Comparison of ENCODE assay signal across 16 cellular contexts in genomic region chr11:44443836-44444769, GRCh38.
DNase-seq lines count a peak whose midpoint lies in the region; ATAC-seq and TF ChIP-seq lines count a peak whose summit lies in the region.
"Had no signal": no experiment of that assay in that cellular context is flagged by ENCODE, and none has a peak within 500 bp of the region (broad histone marks: within the 10 kb centered on the region; RNA-seq: fewer than 3 reads in every experiment).

No MANE protein-coding gene starts in this region.

- no peak overlapping the region for H3K27ac ChIP-seq in coronary artery

- no peak for TF ChIP-seq CTCF in coronary artery (IDR thresholded peaks at IDR 0.05)

- DNase-seq in G401 (ENCODE audit: low spot score) (peak; percentile 33), LHCN-M2 (ENCODE audit: low read depth) (peak; percentile 5), coronary artery (ENCODE audit: low spot score) (peak; percentile 46), mesenteric fat pad (ENCODE audit: low spot score) (peak; percentile 67), NCI-H1105 (lab: John Stamatoyannopoulos, UW) (no peak)
- DNase-seq: ACHN; AML-193; CD4-positive, CD25-positive, alpha-beta regulatory T cell; GOT3; KG1; NCI-H1436 treated with DMSO at 0.1 percent for 48 hours; NCI-H2081; NCI-H510A treated with DMSO at 0.1 percent for 48 hours; SHP77 had no signal

- no peak overlapping the region for H3K4me3 ChIP-seq in coronary artery

- ATAC-seq in HG02759 (IDR thresholded peaks at IDR 0.05; ENCODE audit: unreplicated experiment) (no peak), GM19023 (IDR thresholded peaks at IDR 0.05; ENCODE audit: unreplicated experiment) (no peak)

- in situ Hi-C loops in G401 (cut with HindIII; ENCODE audit: low sequenced_read_pairs): no loop called here
